Comparison of ENCODE assay signal across 8 cellular contexts in genomic region chr2:196234672-196235071, GRCh38.
DNase-seq lines count a peak whose midpoint lies in the region; ATAC-seq, FAIRE-seq and TF ChIP-seq lines count a peak whose summit lies in the region.

No MANE protein-coding gene starts in this region.

- no peak overlapping the region for H3K9ac ChIP-seq in SK-N-SH
- no peak overlapping the region for H3K9ac ChIP-seq in astrocyte (ENCODE audit: low read length)

- H3K27me3 Mint-ChIP-seq in astrocyte (ENCODE audit: low read depth, unreplicated experiment) = no peaks in the 10 kb centered on the region

- no peaks in the 10 kb centered on the region for H3K9me3 ChIP-seq in right atrium auricular region
- H3K9me3 ChIP-seq in heart left ventricle = no peaks in the 10 kb centered on the region
- H3K9me3 ChIP-seq in SK-N-SH = no peaks in the 10 kb centered on the region
- no peaks in the 10 kb centered on the region for H3K9me3 ChIP-seq in astrocyte (ENCODE audit: insufficient read depth, low read depth, low read length)
- no peaks in the 10 kb centered on the region for H3K9me3 ChIP-seq in uterus

- CTCF ChIA-PET in SK-N-SH (lab: Yijun Ruan, JAX) = interaction anchor here (1.3 kb wide), 1 partner anchor 157 kb away, joined by 3 read pairs; no protein-coding TSS in a partner anchor

- TF ChIP-seq CTCF in right atrium auricular region (IDR thresholded peaks at IDR 0.05) (no peak), heart left ventricle (IDR thresholded peaks at IDR 0.05) (no peak), SK-N-SH (IDR thresholded peaks at IDR 0.05) (no peak), astrocyte (IDR thresholded peaks at IDR 0.05; ENCODE audit: insufficient read depth, low read depth, low read length) (no peak), uterus (IDR thresholded peaks at IDR 0.05) (no peak)

- intact Hi-C loops in heart left ventricle (cut with DNase I) (no loop called here), uterus (cut with DNase I; ENCODE audit: low total_unique reads) (no loop called here)

- no peak for ATAC-seq in heart left ventricle

- peak overlapping the region; percentile 51 to 70 for H3K27ac ChIP-seq in right atrium auricular region
- peak overlapping the region in 1 of 12 donors; percentile 85 for H3K27ac ChIP-seq in heart left ventricle
- H3K27ac ChIP-seq in SK-N-SH (ENCODE audit: low read depth in 2 of 2, low read length in 1 of 2) = peak overlapping the region in 1 of 2 experiments; percentile 93; a peak in 2 of 4 replicates
- H3K27ac ChIP-seq in astrocyte (ENCODE audit: low read depth, low read length) = peak overlapping the region; percentile 23
- H3K27ac ChIP-seq in uterus = no peak overlapping the region

- WGBS in heart left ventricle, 4 donors = 87 to 95% (median 91%) methylated on average over 4 of the region's 4 CpGs
- WGBS in SK-N-SH (ENCODE audit: low lambda C conversion rate) = 37% methylated on average over 4 of the region's 4 CpGs

- DNase-seq in right atrium auricular region (ENCODE audit: low spot score) = no peak
- DNase-seq in heart left ventricle = no peak
- DNase-seq in SK-N-SH = no peak
- DNase-seq in astrocyte (ENCODE audit: low read depth) = peak; percentile 91
- DNase-seq in stimulated activated CD4-positive, alpha-beta T cell treated with anti-CD3 and anti-CD28 coated beads, Interleukin-12 subunit alpha, Interleukin-12 subunit beta, amount 100 ng/mL, for 48 hours (ENCODE audit: low read depth in 2 of 3, low spot score in 1 of 3) = peak in 2 of 3 donors; percentile 53 to 63
- no peak for DNase-seq in NCI-H187 (lab: John Stamatoyannopoulos, UW)
- no peak for DNase-seq in NCI-H187 treated with DMSO at 0.1 percent for 48 hours (lab: John Stamatoyannopoulos, UW)
- DNase-seq in uterus = no peak

- peak overlapping the region; percentile 81 for H3K27ac Mint-ChIP-seq in astrocyte (ENCODE audit: unreplicated experiment)

- no peak overlapping the region for H2AFZ ChIP-seq in SK-N-SH (ENCODE audit: low read depth)
- no peak overlapping the region for H2AFZ ChIP-seq in astrocyte (ENCODE audit: low read depth, low read length)

- peaks cover 7% of the 10 kb centered on the region for H3K36me3 Mint-ChIP-seq in astrocyte (ENCODE audit: low read depth, unreplicated experiment)

- 0 out of 2 replicates have a peak overlapping the region, but pooled peaks have one; percentile 9 for H3K4me2 ChIP-seq in SK-N-SH
- H3K4me2 ChIP-seq in astrocyte (ENCODE audit: low read length) = peak overlapping the region; percentile 28

- FAIRE-seq in astrocyte (lab: Jason Lieb, UNC) = peak; percentile 59

- H3K27me3 ChIP-seq in right atrium auricular region (no peaks in the 10 kb centered on the region), heart left ventricle (no peaks in the 10 kb centered on the region), SK-N-SH (ENCODE audit: insufficient read depth) (no peaks in the 10 kb centered on the region), astrocyte (ENCODE audit: insufficient read depth, low read length) (no peaks in the 10 kb centered on the region), uterus (no peaks in the 10 kb centered on the region)

- peaks cover 47% of the 10 kb centered on the region for H3F3A ChIP-seq in SK-N-SH (replicated peaks; ENCODE audit: insufficient read depth)

- TF ChIP-seq POLR2A in heart left ventricle (IDR thresholded peaks at IDR 0.05) (no peak), uterus (IDR thresholded peaks at IDR 0.05) (no peak)

- no peaks in the 10 kb centered on the region for H3K9me2 ChIP-seq in SK-N-SH

- H4K20me1 ChIP-seq in SK-N-SH (ENCODE audit: insufficient read depth) = no peaks in the 10 kb centered on the region
- H4K20me1 ChIP-seq in astrocyte (ENCODE audit: insufficient read depth, low read length) = no peaks in the 10 kb centered on the region

- H3K4me3 ChIP-seq in right atrium auricular region (no peak overlapping the region), heart left ventricle (no peak overlapping the region), SK-N-SH (ENCODE audit: low read depth in 2 of 2, low read length in 1 of 2) (no peak overlapping the region), astrocyte (ENCODE audit: insufficient read depth, low read depth, low read length) (no peak overlapping the region), uterus (no peak overlapping the region)

- peaks cover 26% of the 10 kb centered on the region for H3K4me1 Mint-ChIP-seq in astrocyte (ENCODE audit: low read depth, unreplicated experiment)

- no peak overlapping the region for H3K4me3 Mint-ChIP-seq in astrocyte (ENCODE audit: unreplicated experiment)

- TF ChIP-seq EP300 in SK-N-SH (IDR thresholded peaks at IDR 0.05; ENCODE audit: borderline replicate concordance in 1 of 2, low read depth in 1 of 2, low read length in 1 of 2) = peak in 1 of 2 experiments; percentile 52; a peak in 1 of 4 replicates

- H3K9me3 Mint-ChIP-seq in astrocyte (ENCODE audit: unreplicated experiment) = no peaks in the 10 kb centered on the region

- H3K79me2 ChIP-seq in SK-N-SH (ENCODE audit: insufficient read depth) = peaks cover 10% of the 10 kb centered on the region
- no peaks in the 10 kb centered on the region for H3K79me2 ChIP-seq in astrocyte (ENCODE audit: insufficient read depth, low read length)

- H3K36me3 ChIP-seq in right atrium auricular region = no peaks in the 10 kb centered on the region
- peaks cover 0 to 26% (median 0%) of the 10 kb centered on the region in 9 donors for H3K36me3 ChIP-seq in heart left ventricle
- H3K36me3 ChIP-seq in SK-N-SH (replicated peaks in 1 of 2; ENCODE audit: control insufficient read depth in 1 of 2, insufficient read depth in 2 of 2, low read length in 1 of 2) = peaks cover 2 to 46% of the 10 kb centered on the region in 2 experiments
- no peaks in the 10 kb centered on the region for H3K36me3 ChIP-seq in astrocyte (ENCODE audit: insufficient read depth, low read length)
- no peaks in the 10 kb centered on the region for H3K36me3 ChIP-seq in uterus

- TF ChIP-seq RAD21 in SK-N-SH (IDR thresholded peaks at IDR 0.05; ENCODE audit: low read length) = no peak

- H3K4me1 ChIP-seq in right atrium auricular region = peaks cover 0 to 45% of the 10 kb centered on the region in 2 donors
- H3K4me1 ChIP-seq in heart left ventricle = peaks cover 0 to 58% (median 30%) of the 10 kb centered on the region in 12 donors
- peaks cover 0 to 34% of the 10 kb centered on the region in 2 experiments; a peak in 2 of 4 replicates for H3K4me1 ChIP-seq in SK-N-SH (ENCODE audit: control insufficient read depth in 1 of 2, insufficient read depth in 2 of 2, low read depth in 1 of 2, low read length in 1 of 2)
- peaks cover 43% of the 10 kb centered on the region for H3K4me1 ChIP-seq in astrocyte (ENCODE audit: insufficient read depth, low read length)
- no peaks in the 10 kb centered on the region for H3K4me1 ChIP-seq in uterus

- POLR2A ChIA-PET in SK-N-SH (lab: Yijun Ruan, JAX) = no interaction called here

TF ChIP-seq in SK-N-SH, 30 proteins besides CTCF, POLR2A, EP300 and RAD21:
- TF ChIP-seq RFX5 (IDR thresholded peaks at IDR 0.05; ENCODE audit: low read length) = no peak
- TF ChIP-seq TEAD4 (IDR thresholded peaks at IDR 0.05; ENCODE audit: borderline replicate concordance, insufficient read depth) = 0 out of 2 replicates have a peak, but pooled peaks have one; percentile 27
- TF ChIP-seq NRF1 (IDR thresholded peaks at IDR 0.05; ENCODE audit: low read depth, low read length) = no peak
- TF ChIP-seq MEF2A (IDR thresholded peaks at IDR 0.05; ENCODE audit: borderline replicate concordance, low read depth) = no peak
- no peak for TF ChIP-seq ELF1 (IDR thresholded peaks at IDR 0.05)
- peak; percentile 52 for TF ChIP-seq JUND (IDR thresholded peaks at IDR 0.05)
- TF ChIP-seq RXRA (IDR thresholded peaks at IDR 0.05; ENCODE audit: borderline replicate concordance, low read depth) = no peak
- TF ChIP-seq NFIC (IDR thresholded peaks at IDR 0.05; ENCODE audit: borderline replicate concordance) = no peak
- TF ChIP-seq CHD2 (IDR thresholded peaks at IDR 0.05; ENCODE audit: low read length, partially characterized antibody) = no peak
- TF ChIP-seq FOSL2 (IDR thresholded peaks at IDR 0.05; ENCODE audit: borderline replicate concordance, low read depth) = peak; percentile 65
- peak; percentile 52 for TF ChIP-seq TCF12 (IDR thresholded peaks at IDR 0.05)
- TF ChIP-seq IRF3 (IDR thresholded peaks at IDR 0.05; ENCODE audit: low read depth, low read length) = no peak
- TF ChIP-seq, protein P1, sequence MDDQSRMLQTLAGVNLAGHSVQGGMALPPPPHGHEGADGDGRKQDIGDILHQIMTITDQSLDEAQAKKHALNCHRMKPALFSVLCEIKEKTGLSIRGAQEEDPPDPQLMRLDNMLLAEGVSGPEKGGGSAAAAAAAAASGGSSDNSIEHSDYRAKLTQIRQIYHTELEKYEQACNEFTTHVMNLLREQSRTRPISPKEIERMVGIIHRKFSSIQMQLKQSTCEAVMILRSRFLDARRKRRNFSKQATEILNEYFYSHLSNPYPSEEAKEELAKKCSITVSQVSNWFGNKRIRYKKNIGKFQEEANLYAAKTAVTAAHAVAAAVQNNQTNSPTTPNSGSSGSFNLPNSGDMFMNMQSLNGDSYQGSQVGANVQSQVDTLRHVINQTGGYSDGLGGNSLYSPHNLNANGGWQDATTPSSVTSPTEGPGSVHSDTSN (IDR thresholded peaks at IDR 0.05) = peak; percentile 40; the same call in 1 of the 2 replicates
- TF ChIP-seq GABPA (IDR thresholded peaks at IDR 0.05; ENCODE audit: low read depth) = no peak
- no peak for TF ChIP-seq SIN3A (IDR thresholded peaks at IDR 0.05; ENCODE audit: borderline replicate concordance, low read depth, low read length)

Comparison
In these comparisons a context has a peak if more than half of its experiments do, and no peak if none do; other contexts are left out.
1. DNase-seq: peak in astrocyte (single experiment) and stimulated activated CD4-positive, alpha-beta T cell treated with anti-CD3 and anti-CD28 coated beads, Interleukin-12 subunit alpha, Interleukin-12 subunit beta, amount 100 ng/mL, for 48 hours (2 of 3); none in right atrium auricular region (single experiment), heart left ventricle (0 of 5), SK-N-SH (single experiment), NCI-H187 (0 of 2), NCI-H187 treated with DMSO at 0.1 percent for 48 hours (single experiment) and uterus (0 of 2).
2. H3K27ac ChIP-seq: peak in right atrium auricular region (2 of 2) and astrocyte (single experiment); none in uterus (0 of 2).